Comparison of ENCODE assay signal across 27 cellular contexts in the genomic region with DNA sequence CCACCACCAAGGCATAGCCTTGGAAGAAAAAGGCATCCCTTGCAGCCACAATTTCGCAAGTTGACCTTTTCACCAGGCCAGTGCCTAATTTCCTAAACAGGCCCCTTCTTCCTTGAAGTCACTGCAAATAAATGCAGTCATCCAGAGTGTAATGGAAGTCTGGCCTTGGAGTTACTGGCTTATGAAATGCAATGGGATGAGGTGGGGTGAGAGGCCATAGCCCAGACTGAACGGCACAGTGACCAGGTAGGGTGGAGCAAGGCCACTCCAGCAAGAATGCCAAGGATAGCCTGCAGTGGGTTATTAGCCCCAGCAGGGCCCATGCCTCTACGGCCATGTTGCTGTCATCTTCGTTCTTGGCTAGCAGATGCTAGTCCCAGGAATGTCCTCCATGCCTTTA.
A peak's percentile ranks its signal among the peaks of the same experiment; 100 is the strongest.
DNase-seq lines count a peak whose midpoint lies in the region; ATAC-seq and TF ChIP-seq lines count a peak whose summit lies in the region.
"Had no signal": no experiment of that assay in that cellular context is flagged by ENCODE, and none has a peak within 500 bp of the region (broad histone marks: within the 10 kb centered on the region; RNA-seq: fewer than 3 reads in every experiment).

No MANE protein-coding gene starts in this region.

- TF ChIP-seq POLR2A in esophagus squamous epithelium (IDR thresholded peaks at IDR 0.05), result no peak

- H3K4me3 Mint-ChIP-seq in CD14-positive monocyte (peak overlapping the region in 1 of 2 donors; percentile 98), IgD-negative memory B cell (peak overlapping the region in 3 of 4 donors; percentile 9 to 65 (median 63)), memory B cell (peak overlapping the region; percentile 86)
- H3K4me3 Mint-ChIP-seq in dendritic cell treated with granulocyte-macrophage colony-stimulating factor and Interleukin-4, amounts not matched to agents 40 ng/mL and 50 ng/mL, for 4 days, result no peak overlapping the region
- no peak overlapping the region for H3K4me3 Mint-ChIP-seq in T-helper 2 cell treated with Interferon-gamma antibody and Interleukin-4, amounts not matched to agents 5 μg/mL and 100 μg/mL, for 36 hours
- H3K4me3 Mint-ChIP-seq: stimulated activated effector memory CD8-positive, alpha-beta T cell treated with anti-CD3 and anti-CD28 coated beads, Interleukin-12 subunit alpha, Interleukin-12 subunit beta, amount 100 ng/mL, for 72 hours had no signal

- H3K36me3 Mint-ChIP-seq in CD14-positive monocyte (peaks cover 0 to 7% of the 10 kb centered on the region in 2 donors), IgD-negative memory B cell (peaks cover 10% of the 10 kb centered on the region), memory B cell (peaks cover 27% of the 10 kb centered on the region)
- H3K36me3 Mint-ChIP-seq in dendritic cell treated with granulocyte-macrophage colony-stimulating factor and Interleukin-4, amounts not matched to agents 40 ng/mL and 50 ng/mL, for 4 days (ENCODE audit: low read depth), result peaks cover 10% of the 10 kb centered on the region
- no peaks in the 10 kb centered on the region for H3K36me3 Mint-ChIP-seq in T-helper 2 cell treated with Interferon-gamma antibody and Interleukin-4, amounts not matched to agents 5 μg/mL and 100 μg/mL, for 36 hours (ENCODE audit: low read depth)
- H3K36me3 Mint-ChIP-seq: natural killer cell treated with Interleukin-12 subunit alpha and Interleukin-12 subunit beta and Interleukin-15 and Interleukin-18, amount 100 ng/mL, for 72 hours; stimulated activated effector memory CD8-positive, alpha-beta T cell treated with anti-CD3 and anti-CD28 coated beads, Interleukin-12 subunit alpha, Interleukin-12 subunit beta, amount 100 ng/mL, for 72 hours had no signal

- H3K4me1 Mint-ChIP-seq in CD14-positive monocyte (peaks cover 85% of the 10 kb centered on the region), IgD-negative memory B cell (peaks cover 71 to 84% (median 72%) of the 10 kb centered on the region in 3 donors), memory B cell (peaks cover 68% of the 10 kb centered on the region)
- peaks cover 76% of the 10 kb centered on the region for H3K4me1 Mint-ChIP-seq in dendritic cell treated with granulocyte-macrophage colony-stimulating factor and Interleukin-4, amounts not matched to agents 40 ng/mL and 50 ng/mL, for 4 days (ENCODE audit: low read depth)
- no peaks in the 10 kb centered on the region for H3K4me1 Mint-ChIP-seq in T-helper 2 cell treated with Interferon-gamma antibody and Interleukin-4, amounts not matched to agents 5 μg/mL and 100 μg/mL, for 36 hours (ENCODE audit: low read depth)
- H3K4me1 Mint-ChIP-seq: stimulated activated effector memory CD8-positive, alpha-beta T cell treated with anti-CD3 and anti-CD28 coated beads, Interleukin-12 subunit alpha, Interleukin-12 subunit beta, amount 100 ng/mL, for 72 hours had no signal

- no peaks in the 10 kb centered on the region for H3K9me3 ChIP-seq in esophagus squamous epithelium
- H3K9me3 ChIP-seq: testis had no signal

- no peak for ATAC-seq in memory B cell (ENCODE audit: low read depth)
- no peak for ATAC-seq in HG02678 (IDR thresholded peaks at IDR 0.05; ENCODE audit: unreplicated experiment)
- ATAC-seq: esophagus mucosa; natural killer cell treated with Interleukin-12 subunit alpha and Interleukin-12 subunit beta and Interleukin-15 and Interleukin-18, amount 100 ng/mL, for 72 hours; stimulated activated effector memory CD8-positive, alpha-beta T cell treated with anti-CD3 and anti-CD28 coated beads, Interleukin-12 subunit alpha, Interleukin-12 subunit beta, amount 100 ng/mL, for 72 hours had no signal

- H3K27ac ChIP-seq in esophagus squamous epithelium, result no peak overlapping the region
- H3K27ac ChIP-seq: C4-2B, parathyroid adenoma, testis had no signal

- H3K27me3 Mint-ChIP-seq in CD14-positive monocyte (ENCODE audit: low read depth in 3 of 3) (no peaks in the 10 kb centered on the region), IgD-negative memory B cell (no peaks in the 10 kb centered on the region), memory B cell (no peaks in the 10 kb centered on the region)
- H3K27me3 Mint-ChIP-seq in dendritic cell treated with granulocyte-macrophage colony-stimulating factor and Interleukin-4, amounts not matched to agents 40 ng/mL and 50 ng/mL, for 4 days, result no peaks in the 10 kb centered on the region
- peaks cover 15% of the 10 kb centered on the region for H3K27me3 Mint-ChIP-seq in T-helper 2 cell treated with Interferon-gamma antibody and Interleukin-4, amounts not matched to agents 5 μg/mL and 100 μg/mL, for 36 hours (ENCODE audit: low read depth)

- intact Hi-C loops in CD14-positive monocyte (cut with micrococcal nuclease), result loop anchor here (2.0 to 10.0 kb wide), 2 partner anchors 66 to 70 kb away; partner anchors contain the start of gene BCL11A (in 1 of the 2)
- intact Hi-C loops in dendritic cell treated with granulocyte-macrophage colony-stimulating factor and Interleukin-4, amounts not matched to agents 40 ng/mL and 50 ng/mL, for 4 days (cut with micrococcal nuclease), result loop anchor here (10.0 kb wide), 1 partner anchor 50 kb away; no protein-coding TSS in a partner anchor
- intact Hi-C loops in esophagus squamous epithelium (cut with DNase I), result no loop called here

- DNase-seq in CD14-positive monocyte (ENCODE audit: low spot score) (no peak), memory B cell (ENCODE audit: low spot score in 2 of 2) (no peak), esophagus squamous epithelium (lab: John Stamatoyannopoulos, UW) (no peak)
- no peak for DNase-seq in T-helper 2 cell treated with Interferon-gamma antibody and Interleukin-4, amounts not matched to agents 5 μg/mL and 100 μg/mL, for 36 hours (ENCODE audit: low spot score)
- DNase-seq in effector CD4-positive, alpha-beta T cell, result no peak
- DNase-seq: ACHN; activated naive CD4-positive, alpha-beta T cell treated with anti-CD3 and anti-CD28 coated beads, Interleukin-2, amount 50 U/mL, for 16 hours; cerebellar nuclear complex; effector memory CD4-positive, alpha-beta T cell; H7; KBM-7; mesenchymal stem cell; NCI-H1048; NCI-H1930; NCI-H2227 treated with DMSO at 0.1 percent for 48 hours; NCI-H774; OCI-M1; stimulated activated CD4-positive, alpha-beta T cell treated with anti-CD3 and anti-CD28 coated beads, Interleukin-2, amount 100 ng/mL, for 24 hours; testis had no signal

- H3K36me3 ChIP-seq in esophagus squamous epithelium, result peaks cover 0 to 9% (median 0%) of the 10 kb centered on the region in 3 donors

- H3K4me3 ChIP-seq in esophagus squamous epithelium, result no peak overlapping the region
- H3K4me3 ChIP-seq: testis had no signal

- peak overlapping the region; percentile 95 to 99 (median 97) for H3K27ac Mint-ChIP-seq in CD14-positive monocyte
- peak overlapping the region; percentile 52 to 83 (median 74) for H3K27ac Mint-ChIP-seq in IgD-negative memory B cell
- peak overlapping the region; percentile 89 for H3K27ac Mint-ChIP-seq in dendritic cell treated with granulocyte-macrophage colony-stimulating factor and Interleukin-4, amounts not matched to agents 40 ng/mL and 50 ng/mL, for 4 days
- H3K27ac Mint-ChIP-seq in memory B cell, result peak overlapping the region; percentile 90
- H3K27ac Mint-ChIP-seq in T-helper 2 cell treated with Interferon-gamma antibody and Interleukin-4, amounts not matched to agents 5 μg/mL and 100 μg/mL, for 36 hours, result no peak overlapping the region
- H3K27ac Mint-ChIP-seq: natural killer cell treated with Interleukin-12 subunit alpha and Interleukin-12 subunit beta and Interleukin-15 and Interleukin-18, amount 100 ng/mL, for 72 hours; stimulated activated effector memory CD8-positive, alpha-beta T cell treated with anti-CD3 and anti-CD28 coated beads, Interleukin-12 subunit alpha, Interleukin-12 subunit beta, amount 100 ng/mL, for 72 hours had no signal

- TF ChIP-seq CTCF in CD14-positive monocyte (IDR thresholded peaks at IDR 0.05), result no peak
- no peak for TF ChIP-seq CTCF in esophagus squamous epithelium (IDR thresholded peaks at IDR 0.05)

- H3K9me3 Mint-ChIP-seq in CD14-positive monocyte, result no peaks in the 10 kb centered on the region
- no peaks in the 10 kb centered on the region for H3K9me3 Mint-ChIP-seq in IgD-negative memory B cell
- no peaks in the 10 kb centered on the region for H3K9me3 Mint-ChIP-seq in dendritic cell treated with granulocyte-macrophage colony-stimulating factor and Interleukin-4, amounts not matched to agents 40 ng/mL and 50 ng/mL, for 4 days
- H3K9me3 Mint-ChIP-seq in memory B cell, result no peaks in the 10 kb centered on the region
- no peaks in the 10 kb centered on the region for H3K9me3 Mint-ChIP-seq in T-helper 2 cell treated with Interferon-gamma antibody and Interleukin-4, amounts not matched to agents 5 μg/mL and 100 μg/mL, for 36 hours
- H3K9me3 Mint-ChIP-seq: natural killer cell treated with Interleukin-12 subunit alpha and Interleukin-12 subunit beta and Interleukin-15 and Interleukin-18, amount 100 ng/mL, for 72 hours; stimulated activated effector memory CD8-positive, alpha-beta T cell treated with anti-CD3 and anti-CD28 coated beads, Interleukin-12 subunit alpha, Interleukin-12 subunit beta, amount 100 ng/mL, for 72 hours had no signal

- H3K4me1 ChIP-seq in esophagus squamous epithelium, result peaks cover 0 to 46% (median 11%) of the 10 kb centered on the region in 3 donors
- H3K4me1 ChIP-seq: parathyroid adenoma, testis had no signal

- no peaks in the 10 kb centered on the region for H3K27me3 ChIP-seq in esophagus squamous epithelium
- H3K27me3 ChIP-seq: testis had no signal

- 87 to 100% methylated on average over 2 to 4 of the region's 4 CpGs for WGBS in esophagus squamous epithelium, 2 donors

Comparison
In these comparisons a context has a peak if more than half of its experiments do, and no peak if none do; other contexts are left out.
1. H3K4me3 Mint-ChIP-seq: peak in IgD-negative memory B cell (3 of 4) and memory B cell (single experiment); none in dendritic cell treated with granulocyte-macrophage colony-stimulating factor and Interleukin-4, amounts not matched to agents 40 ng/mL and 50 ng/mL, for 4 days (single experiment) and T-helper 2 cell treated with Interferon-gamma antibody and Interleukin-4, amounts not matched to agents 5 μg/mL and 100 μg/mL, for 36 hours (single experiment).